25 cellular contexts compared by ENCODE assay signal in genomic region chr9:6677803-6678202, GRCh38. TPM values are rescaled to one million over a fixed set of nuclear protein-coding genes. Genes with fewer than 3 reads are reported as not detected.
DNase-seq lines count a peak whose midpoint lies in the region; ATAC-seq, FAIRE-seq and TF ChIP-seq lines count a peak whose summit lies in the region.
"Had no signal": no experiment of that assay in that cellular context is flagged by ENCODE, and none has a peak within 500 bp of the region (broad histone marks: within the 10 kb centered on the region; RNA-seq: fewer than 3 reads in every experiment).

No MANE protein-coding gene starts in this region.

- H3K27me3 Mint-ChIP-seq in Caco-2 (ENCODE audit: insufficient read depth, unreplicated experiment) (no peaks in the 10 kb centered on the region), nephron (ENCODE audit: low read depth) (peaks cover 4% of the 10 kb centered on the region), type B pancreatic cell (no peaks in the 10 kb centered on the region)
- H3K27me3 Mint-ChIP-seq: CD4-positive, alpha-beta T cell; CD8-positive, alpha-beta memory T cell had no signal

- CTCF ChIA-PET in Caco-2 (lab: Charles Lee) (no interaction called here), HepG2 (lab: Yijun Ruan, JAX; ENCODE audit: low intra/inter-chr PET ratio, low total read pairs) (no interaction called here), A673 (lab: Charles Lee) (no interaction called here)

- TF ChIP-seq EP300 in HepG2 (IDR thresholded peaks at IDR 0.05; ENCODE audit: low read depth in 2 of 2, low read length in 2 of 2) (no peak), HepG2 (CRISPR knock-in tag; IDR thresholded peaks at IDR 0.05; ENCODE audit: borderline replicate concordance) (no peak)

- H3K36me3 ChIP-seq in Caco-2 (ENCODE audit: control insufficient read depth, insufficient read depth, low read length), result no peaks in the 10 kb centered on the region
- no peaks in the 10 kb centered on the region for H3K36me3 ChIP-seq in HepG2 (replicated peaks in 1 of 2; ENCODE audit: control insufficient read depth in 1 of 2, insufficient read depth in 2 of 2, low read length in 2 of 2)
- no peaks in the 10 kb centered on the region for H3K36me3 ChIP-seq in A673 (ENCODE audit: insufficient read depth, low read length, poor library complexity, severe bottlenecking)
- H3K36me3 ChIP-seq: BE2C; BLaER1 treated with 17β-estradiol and CSF1 and Interleukin-3, amounts not matched to agents 10 nM and 100 nM had no signal

- H3K36me3 Mint-ChIP-seq in Caco-2 (ENCODE audit: insufficient read depth, unreplicated experiment) (peaks cover 51% of the 10 kb centered on the region), nephron (ENCODE audit: low read depth) (no peaks in the 10 kb centered on the region), type B pancreatic cell (no peaks in the 10 kb centered on the region)
- H3K36me3 Mint-ChIP-seq: CD14-positive monocyte had no signal

- intact Hi-C loops in Caco-2 (cut with micrococcal nuclease; ENCODE audit: unreplicated experiment), result no loop called here
- intact Hi-C loops in HepG2 (cut with micrococcal nuclease; ENCODE audit: unreplicated experiment), result no loop called here
- intact Hi-C loops in A673 (cut with micrococcal nuclease; ENCODE audit: unreplicated experiment), result no loop called here

- H3K27ac ChIP-seq in HepG2 (ENCODE audit: extremely low read length, insufficient read depth, low read length) (no peak overlapping the region), A673 (ENCODE audit: low read depth, low read length, poor library complexity, severe bottlenecking) (no peak overlapping the region), coronary artery (no peak overlapping the region)
- H3K27ac ChIP-seq: BLaER1 treated with 17β-estradiol and CSF1 and Interleukin-3, amounts not matched to agents 10 nM and 100 nM; GM23248 had no signal

- TF ChIP-seq POLR2A in HepG2 (IDR thresholded peaks at IDR 0.05; ENCODE audit: insufficient read depth in 1 of 2, low read depth in 2 of 2, low read length in 2 of 2), result no peak

- H3K27me3 ChIP-seq in Caco-2 (replicated peaks; ENCODE audit: control insufficient read depth, insufficient read depth, low read length) (no peaks in the 10 kb centered on the region), HepG2 (ENCODE audit: control insufficient read depth in 1 of 2, insufficient read depth in 2 of 2, low read length in 2 of 2) (no peaks in the 10 kb centered on the region), A673 (replicated peaks; ENCODE audit: insufficient read depth, low read depth, low read length, poor library complexity) (no peaks in the 10 kb centered on the region)
- H3K27me3 ChIP-seq: BE2C; BLaER1 treated with 17β-estradiol and CSF1 and Interleukin-3, amounts not matched to agents 10 nM and 100 nM had no signal

- H3K9me3 Mint-ChIP-seq in Caco-2 (ENCODE audit: unreplicated experiment), result no peaks in the 10 kb centered on the region
- H3K9me3 Mint-ChIP-seq in nephron, result no peaks in the 10 kb centered on the region
- no peaks in the 10 kb centered on the region for H3K9me3 Mint-ChIP-seq in type B pancreatic cell
- H3K9me3 Mint-ChIP-seq: CD4-positive, alpha-beta T cell; CD8-positive, alpha-beta memory T cell had no signal

- WGBS in HepG2 (ENCODE audit: low lambda C conversion rate), result 72% methylated on average over 7 of the region's 7 CpGs

- DNase-seq in Caco-2 (no peak), HepG2 (ENCODE audit: low spot score) (no peak), type B pancreatic cell (ENCODE audit: extremely low spot score, unreplicated experiment) (no peak), A673 (ENCODE audit: low spot score) (no peak), coronary artery (ENCODE audit: low spot score) (no peak)
- DNase-seq: ACHN; AML-193; BE2C; Calu3; CD4-positive, alpha-beta T cell; CD8-positive, alpha-beta memory T cell; DMS153; DND-41; GM23248; H7; HCEC 1CT had no signal

- no peak for TF ChIP-seq RAD21 in HepG2 (CRISPR knock-in tag; IDR thresholded peaks at IDR 0.05)

- H3K4me3 Mint-ChIP-seq in Caco-2 (ENCODE audit: unreplicated experiment), result peak overlapping the region; percentile 27
- H3K4me3 Mint-ChIP-seq in nephron, result peak overlapping the region; percentile 56 to 81 (median 80)
- peak overlapping the region; percentile 64 for H3K4me3 Mint-ChIP-seq in type B pancreatic cell
- H3K4me3 Mint-ChIP-seq: CD14-positive monocyte had no signal

- H3K9me3 ChIP-seq in Caco-2 (no peaks in the 10 kb centered on the region), HepG2 (ENCODE audit: low read length) (no peaks in the 10 kb centered on the region), A673 (ENCODE audit: low read depth, low read length, poor library complexity, severe bottlenecking) (no peaks in the 10 kb centered on the region)
- H3K9me3 ChIP-seq: BE2C; BLaER1 treated with 17β-estradiol and CSF1 and Interleukin-3, amounts not matched to agents 10 nM and 100 nM had no signal

- peaks cover 10% of the 10 kb centered on the region; the same call in 1 of the 2 replicates for H3K4me1 ChIP-seq in Caco-2
- H3K4me1 ChIP-seq in HepG2 (ENCODE audit: insufficient read depth, low read length), result peaks cover 79% of the 10 kb centered on the region
- no peaks in the 10 kb centered on the region for H3K4me1 ChIP-seq in A673 (ENCODE audit: insufficient read depth, low read length, poor library complexity, severe bottlenecking)
- H3K4me1 ChIP-seq: BE2C had no signal

- no peak for FAIRE-seq in HepG2 (lab: Jason Lieb, UNC)
- FAIRE-seq: A204.1, G401.6, GM12892, GM19239, H1 had no signal

- H3K79me2 ChIP-seq in HepG2 (ENCODE audit: insufficient read depth, low read length), result peaks cover 11% of the 10 kb centered on the region

- ATAC-seq in HepG2 (no peak), HG03520 (IDR thresholded peaks at IDR 0.05; ENCODE audit: unreplicated experiment) (no peak)

- BruUV-seq in Caco-2 (replicated peaks; lab: Mats Ljungman, UMichigan) (no TSS peak), HepG2 (replicated peaks; lab: Mats Ljungman, UMichigan) (no TSS peak), A673 (replicated peaks; lab: Mats Ljungman, UMichigan) (no TSS peak)

- POLR2A ChIA-PET in Caco-2 (lab: Charles Lee) (interaction anchor here (2.0 kb wide), 1 partner anchor 13 kb away, joined by 7 read pairs; no protein-coding TSS in a partner anchor), HepG2 (lab: Yijun Ruan, JAX) (interaction anchor here (0.7 to 3.4 kb wide), 2 partner anchors 9 to 13 kb away, joined by 3 to 14 read pairs; no protein-coding TSS in a partner anchor), A673 (lab: Charles Lee; ENCODE audit: low non-redundant PET) (no interaction called here)

- in situ Hi-C loops in HepG2 (cut with HindIII; ENCODE audit: extremely low pct_ligation_motif_present, low pct_unique_long_range_greater_than_20kb), result loop anchor here (25.0 kb wide), 1 partner anchor 316 kb away; no protein-coding TSS in a partner anchor

- H3K9ac ChIP-seq in HepG2 (ENCODE audit: insufficient read depth, low read depth, low read length), result no peak overlapping the region
- H3K9ac ChIP-seq: BLaER1 treated with 17β-estradiol and CSF1 and Interleukin-3, amounts not matched to agents 10 nM and 100 nM; GM23248 had no signal

- H3K4me3 ChIP-seq in Caco-2 (ENCODE audit: low read depth, low read length) (no peak overlapping the region), HepG2 (replicated peaks in 1 of 3; ENCODE audit: insufficient read depth in 1 of 3, low read depth in 2 of 3, low read length in 3 of 3) (no peak overlapping the region), A673 (ENCODE audit: low read depth, low read length, poor library complexity, severe bottlenecking) (no peak overlapping the region), coronary artery (no peak overlapping the region)
- H3K4me3 ChIP-seq: BLaER1 treated with 17β-estradiol and CSF1 and Interleukin-3, amounts not matched to agents 10 nM and 100 nM; GM23248 had no signal

- H2AFZ ChIP-seq in HepG2 (ENCODE audit: low read length), result no peak overlapping the region
- H2AFZ ChIP-seq: GM23248 had no signal

- H3K27ac Mint-ChIP-seq in Caco-2 (ENCODE audit: unreplicated experiment), result peak overlapping the region; percentile 45
- no peak overlapping the region for H3K27ac Mint-ChIP-seq in nephron
- peak overlapping the region; percentile 57 for H3K27ac Mint-ChIP-seq in type B pancreatic cell
- H3K27ac Mint-ChIP-seq: CD4-positive, alpha-beta T cell had no signal

- TF ChIP-seq CTCF in Caco-2 (IDR thresholded peaks at IDR 0.05; ENCODE audit: insufficient read depth in 1 of 2, low read depth in 1 of 2, low read length in 1 of 2, severe bottlenecking in 1 of 2, unreplicated experiment in 1 of 2), result no peak
- TF ChIP-seq CTCF in HepG2 (CRISPR knock-in tag; IDR thresholded peaks at IDR 0.05), result no peak
- no peak for TF ChIP-seq CTCF in nephron (IDR thresholded peaks at IDR 0.05; ENCODE audit: unreplicated experiment in 3 of 3)
- TF ChIP-seq CTCF in type B pancreatic cell (conservative IDR thresholded peaks at IDR 0.05), result no peak
- no peak for TF ChIP-seq CTCF in A673 (conservative IDR thresholded peaks at IDR 0.05; ENCODE audit: low read depth, low read length)
- TF ChIP-seq CTCF in coronary artery (IDR thresholded peaks at IDR 0.05), result no peak

- no peak overlapping the region for H3K4me2 ChIP-seq in HepG2 (ENCODE audit: low read depth, low read length)
- H3K4me2 ChIP-seq: BLaER1 treated with 17β-estradiol and CSF1 and Interleukin-3, amounts not matched to agents 10 nM and 100 nM had no signal

- H3K4me1 Mint-ChIP-seq in Caco-2 (ENCODE audit: low read depth, unreplicated experiment) (peaks cover 9% of the 10 kb centered on the region), nephron (peaks cover 5% of the 10 kb centered on the region), type B pancreatic cell (ENCODE audit: unreplicated experiment) (peaks cover 5% of the 10 kb centered on the region)

- no peaks in the 10 kb centered on the region for H4K20me1 ChIP-seq in HepG2 (ENCODE audit: insufficient read depth, low read length)
- H4K20me1 ChIP-seq: BLaER1 treated with 17β-estradiol and CSF1 and Interleukin-3, amounts not matched to agents 10 nM and 100 nM had no signal

RNA-seq across cellular contexts. Expression of gene GLDC, which starts 32.3 kb away (rescaled TPM):
- total RNA-seq in Caco-2 (2022) (276 and 320 TPM in 2 replicates), HepG2 (2016; rRNA removed; fragmentation: Illumina TruSeq; extraction: Trizol) (51.0 and 115 TPM in 2 replicates), type B pancreatic cell (ENCODE audit: low replicate concordance) (4.9 and 11.8 TPM in 2 replicates), A673 (2021) (0.32 and 1.4 TPM in 2 replicates)
- total RNA-seq in HepG2 (2016; cell fraction: cytosol; rRNA removed; fragmentation: Illumina TruSeq; extraction: Trizol; ENCODE audit: low read depth), result 10.0 and 16.1 TPM in 2 replicates
- total RNA-seq in HepG2 (2016; cell fraction: insoluble cytoplasmic fraction; rRNA removed; fragmentation: Illumina TruSeq; extraction: Trizol), result 51.9 and 113 TPM in 2 replicates
- 20.3 and 21.3 TPM in 2 replicates for total RNA-seq in HepG2 (2016; cell fraction: membrane; rRNA removed; fragmentation: Illumina TruSeq; extraction: Trizol)
- 88.2 and 101 TPM in 2 replicates for total RNA-seq in HepG2 (2016; cell fraction: nucleus; rRNA removed; fragmentation: Illumina TruSeq; extraction: Trizol)
- polyA plus RNA-seq in HepG2 (2011; rRNA removed), result 46.9 and 59.3 TPM in 2 replicates
- polyA plus RNA-seq in HepG2 (2011; cell fraction: cytosol; rRNA removed), result 35.5 and 38.1 TPM in 2 replicates
- polyA plus RNA-seq in HepG2 (2011; cell fraction: nucleus; rRNA removed), result 46.0 and 54.8 TPM in 2 replicates
- polyA plus RNA-seq in HepG2 (2012), result 26.9 and 61.1 TPM in 2 replicates
- 5.1 and 6.2 TPM in 2 replicates for polyA plus RNA-seq in HepG2 (2016; cell fraction: cytosol; fragmentation: Illumina TruSeq; extraction: Trizol; ENCODE audit: low read depth)
- polyA plus RNA-seq in HepG2 (2016; cell fraction: insoluble cytoplasmic fraction; fragmentation: Illumina TruSeq; extraction: Trizol; ENCODE audit: low read depth), result 54.2 and 57.8 TPM in 2 replicates
- 13.5 and 14.1 TPM in 2 replicates for polyA plus RNA-seq in HepG2 (2016; cell fraction: membrane; fragmentation: Illumina TruSeq; extraction: Trizol; ENCODE audit: low read depth)
- polyA plus RNA-seq in HepG2 (2016; cell fraction: nucleus; fragmentation: Illumina TruSeq; extraction: Trizol; ENCODE audit: insufficient read depth, low read depth), result 124 and 127 TPM in 2 replicates
- 1.3 and 104 TPM in 2 replicates for polyA minus RNA-seq in HepG2 (2011; rRNA and poly(A)+ RNA removed; ENCODE audit: low replicate concordance)
- 27.9 and 47.7 TPM in 2 replicates for polyA minus RNA-seq in HepG2 (2011; cell fraction: cytosol; rRNA and poly(A)+ RNA removed)
- 57.6 and 74.4 TPM in 2 replicates for polyA minus RNA-seq in HepG2 (2011; cell fraction: nucleus; rRNA and poly(A)+ RNA removed)
- total RNA-seq: CD4-positive, alpha-beta T cell had no signal
- polyA plus RNA-seq: CD14-positive monocyte had no signal

Comparison
In these comparisons a context has a peak if more than half of its experiments do, and no peak if none do; other contexts are left out.
1. H3K27ac Mint-ChIP-seq: peak in Caco-2 (single experiment) and type B pancreatic cell (single experiment); none in nephron (0 of 3).
2. H3K4me3 Mint-ChIP-seq: peak in every context shown above with its lines; median percentile 80 in nephron; 64 in type B pancreatic cell; 27 in Caco-2.